ENCODE assay signal across 12 cellular contexts in genomic region chr17:67400193-67400592, GRCh38. TPM values are rescaled to one million over a fixed set of nuclear protein-coding genes. Genes with fewer than 3 reads are reported as not detected.
DNase-seq lines count a peak whose midpoint lies in the region; ATAC-seq and TF ChIP-seq lines count a peak whose summit lies in the region.
"Had no signal": no experiment of that assay in that cellular context is flagged by ENCODE, and none has a peak within 500 bp of the region (broad histone marks: within the 10 kb centered on the region; RNA-seq: fewer than 3 reads in every experiment).

No MANE protein-coding gene starts in this region.

- H3K27ac ChIP-seq in gastrocnemius medialis, result peak overlapping the region; percentile 35 to 58 (median 40)
- H3K27ac ChIP-seq: C4-2B, hepatocyte had no signal

- H3K9me3 ChIP-seq in gastrocnemius medialis, result no peaks in the 10 kb centered on the region

- no peak overlapping the region for H3K27ac Mint-ChIP-seq in Calu3 (ENCODE audit: unreplicated experiment)

- H3K4me1 ChIP-seq in gastrocnemius medialis, result peaks cover 13 to 16% of the 10 kb centered on the region in 2 donors

- no peaks in the 10 kb centered on the region for H3K27me3 Mint-ChIP-seq in Calu3 (ENCODE audit: unreplicated experiment)
- H3K27me3 Mint-ChIP-seq: naive B cell had no signal

- ATAC-seq in gastrocnemius medialis (peak in 1 of 2 donors; percentile 36), HG02973 (IDR thresholded peaks at IDR 0.05; ENCODE audit: unreplicated experiment) (no peak)

- H3K36me3 Mint-ChIP-seq in Calu3 (ENCODE audit: insufficient read depth, unreplicated experiment), result no peaks in the 10 kb centered on the region

- TF ChIP-seq CTCF in choroid plexus epithelial cell (conservative IDR thresholded peaks at IDR 0.05; ENCODE audit: low read depth, low read length) (no peak), gastrocnemius medialis (IDR thresholded peaks at IDR 0.05 in 4 of 5, conservative IDR thresholded peaks at IDR 0.05 in 1 of 5) (no peak), Calu3 (IDR thresholded peaks at IDR 0.05; ENCODE audit: unreplicated experiment) (no peak)

- no peaks in the 10 kb centered on the region for H3K9me3 Mint-ChIP-seq in Calu3 (ENCODE audit: low read depth, unreplicated experiment)
- H3K9me3 Mint-ChIP-seq: naive B cell had no signal

- in situ Hi-C loops in gastrocnemius medialis (cut with MboI; ENCODE audit: low sequenced_read_pairs in 4 of 4), result no loop called here

- no peaks in the 10 kb centered on the region for H3K27me3 ChIP-seq in gastrocnemius medialis
- H3K27me3 ChIP-seq: hepatocyte had no signal

- no peaks in the 10 kb centered on the region for H3K36me3 ChIP-seq in gastrocnemius medialis

- intact Hi-C loops in gastrocnemius medialis (cut with DNase I; ENCODE audit: low total_unique reads) (no loop called here), Calu3 (cut with micrococcal nuclease; ENCODE audit: unreplicated experiment) (no loop called here)

- no peak overlapping the region for H3K4me3 Mint-ChIP-seq in Calu3 (ENCODE audit: low read depth, unreplicated experiment)

- CTCF ChIA-PET in Calu3 (lab: Charles Lee), result no interaction called here

- H3K4me1 Mint-ChIP-seq in Calu3 (ENCODE audit: low read depth, unreplicated experiment), result no peaks in the 10 kb centered on the region

- no peak for TF ChIP-seq POLR2A in gastrocnemius medialis (IDR thresholded peaks at IDR 0.05)

- DNase-seq in activated effector memory CD4-positive, alpha-beta T cell treated with anti-CD3 and anti-CD28 coated beads, Interleukin-2, amount 50 U/mL, for 16 hours, result peak; percentile 19
- no peak for DNase-seq in activated effector memory CD4-positive, alpha-beta T cell treated with Interleukin-2 at 50 U/mL for 16 hours
- DNase-seq in NCI-H1048 (lab: John Stamatoyannopoulos, UW) (peak; percentile 51), choroid plexus epithelial cell (ENCODE audit: low read depth) (peak; percentile 4), gastrocnemius medialis (no peak), Calu3 (no peak), anterior cingulate cortex (lab: John Stamatoyannopoulos, UW) (no peak)
- DNase-seq: naive B cell, NCI-H2081 treated with DMSO at 0.1 percent for 48 hours had no signal

- BruUV-seq in Calu3 (replicated peaks; lab: Mats Ljungman, UMichigan), result no TSS peak

- H3K4me3 ChIP-seq in choroid plexus epithelial cell (ENCODE audit: low read depth, low read length) (no peak overlapping the region), gastrocnemius medialis (peak overlapping the region in 2 of 4 donors; percentile 14 to 29)
- H3K4me3 ChIP-seq: hepatocyte had no signal

RNA-seq across cellular contexts. Expression of gene PITPNC1, which starts 23.1 kb away (rescaled TPM):
- 1 to 10 TPM; 2.3 to 8.6 (median 4.3) TPM for total RNA-seq in gastrocnemius medialis
- 6.9 and 11.4 TPM in 2 replicates for total RNA-seq in Calu3 (2022)

RNA-seq across cellular contexts. Expression of gene PSMD12, which starts 33.8 kb away (rescaled TPM):
- total RNA-seq in gastrocnemius medialis (10 to 100 TPM; 52.0 to 89.6 (median 69.9) TPM), Calu3 (2022) (77.4 and 79.2 TPM in 2 replicates)

Comparison
In these comparisons a context has a peak if more than half of its experiments do, and no peak if none do; other contexts are left out.
1. DNase-seq: peak in activated effector memory CD4-positive, alpha-beta T cell treated with anti-CD3 and anti-CD28 coated beads, Interleukin-2, amount 50 U/mL, for 16 hours (single experiment), NCI-H1048 (single experiment) and choroid plexus epithelial cell (single experiment); none in activated effector memory CD4-positive, alpha-beta T cell treated with Interleukin-2 at 50 U/mL for 16 hours (single experiment), gastrocnemius medialis (0 of 2), Calu3 (single experiment) and anterior cingulate cortex (0 of 58).